In genomic region chr2:218564056-218564455, GRCh38 we compare ENCODE assay signal across 18 cellular contexts.
"Had no signal": no experiment of that assay in that cellular context is flagged by ENCODE, and none has a peak within 500 bp of the region (broad histone marks: within the 10 kb centered on the region; RNA-seq: fewer than 3 reads in every experiment).

No MANE protein-coding gene starts in this region.

- H3K9ac ChIP-seq: parathyroid adenoma had no signal

- H3K27me3 ChIP-seq: esophagus squamous epithelium, neutrophil, tibial artery had no signal

- H3K4me3 ChIP-seq: esophagus squamous epithelium, left ventricle myocardium inferior, mucosa of descending colon, tibial artery had no signal

- FAIRE-seq: endothelial cell of umbilical vein, kidney, urothelium cell line had no signal

- H3K27me3 Mint-ChIP-seq: naive thymus-derived CD4-positive, alpha-beta T cell; stimulated activated memory B cell treated with anti-CD40 and anti-IgM and Interleukin-4, amounts not matched to agents 10 μg/mL and 1 μg/mL and 100 μg/mL, for 72 hours had no signal

- ATAC-seq: mucosa of descending colon; naive thymus-derived CD4-positive, alpha-beta T cell; stimulated activated memory B cell treated with anti-CD40 and anti-IgM and Interleukin-4, amounts not matched to agents 10 μg/mL and 1 μg/mL and 100 μg/mL, for 72 hours had no signal

- H3K27ac ChIP-seq: esophagus squamous epithelium, left ventricle myocardium inferior, neutrophil, parathyroid adenoma, tibial artery had no signal

- H3K4me3 Mint-ChIP-seq: stimulated activated memory B cell treated with anti-CD40 and anti-IgM and Interleukin-4, amounts not matched to agents 10 μg/mL and 1 μg/mL and 100 μg/mL, for 72 hours had no signal

- H3K9me3 ChIP-seq: esophagus squamous epithelium, left ventricle myocardium inferior, mucosa of descending colon, neutrophil, tibial artery had no signal

- H3K27ac Mint-ChIP-seq: stimulated activated memory B cell treated with anti-CD40 and anti-IgM and Interleukin-4, amounts not matched to agents 10 μg/mL and 1 μg/mL and 100 μg/mL, for 72 hours had no signal

- H2AFZ ChIP-seq: parathyroid adenoma had no signal

- DNase-seq: activated CD4-positive, alpha-beta T cell treated with anti-CD3 and anti-CD28 coated beads, Interleukin-2, amount 50 U/mL, for 4 hours; activated CD8-positive, alpha-beta memory T cell treated with anti-CD3 and anti-CD28 coated beads, Interleukin-2, amount 50 U/mL, for 4 hours; aorta; effector CD8-positive, alpha-beta T cell; esophagus squamous epithelium; hippocampal formation; kidney; left ventricle myocardium inferior; mucosa of descending colon; naive thymus-derived CD4-positive, alpha-beta T cell; retina; T-helper 9 cell; tibial artery had no signal

- H3K9me3 Mint-ChIP-seq: naive thymus-derived CD4-positive, alpha-beta T cell; stimulated activated memory B cell treated with anti-CD40 and anti-IgM and Interleukin-4, amounts not matched to agents 10 μg/mL and 1 μg/mL and 100 μg/mL, for 72 hours had no signal
